ENCODE assay signal across 26 cellular contexts in genomic region chr13:99974939-99975561, GRCh38. TPM values are rescaled to one million over a fixed set of nuclear protein-coding genes. Genes with fewer than 3 reads are reported as not detected.
DNase-seq lines count a peak whose midpoint lies in the region; ATAC-seq and TF ChIP-seq lines count a peak whose summit lies in the region.
"Had no signal": no experiment of that assay in that cellular context is flagged by ENCODE, and none has a peak within 500 bp of the region (broad histone marks: within the 10 kb centered on the region; RNA-seq: fewer than 3 reads in every experiment).

No MANE protein-coding gene starts in this region.

- H3K27me3 Mint-ChIP-seq in activated naive CD4-positive, alpha-beta T cell treated with anti-CD3 and anti-CD28 coated beads, Interleukin-2, amount 50 U/mL, for 24 hours: peaks cover 59% of the 10 kb centered on the region
- H3K27me3 Mint-ChIP-seq in stimulated activated naive B cell treated with anti-CD40 and anti-IgM and Interleukin-4, amounts not matched to agents 10 μg/mL and 1 μg/mL and 100 μg/mL, for 72 hours: peaks cover 70 to 85% of the 10 kb centered on the region in 2 donors

- H2AFZ ChIP-seq in smooth muscle cell (ENCODE audit: low read depth): no peak overlapping the region
- H2AFZ ChIP-seq: GM23248 had no signal

- H3K9ac ChIP-seq in smooth muscle cell (ENCODE audit: low read depth): no peak overlapping the region
- H3K9ac ChIP-seq: GM23248 had no signal

- no peak for DNase-seq in activated naive CD4-positive, alpha-beta T cell (lab: John Stamatoyannopoulos, UW)
- DNase-seq in left kidney (ENCODE audit: low read depth, low spot score) (peak; percentile 9), NOMO-1 treated with DMSO at 0.1 percent for 48 hours (lab: John Stamatoyannopoulos, UW; ENCODE audit: unreplicated experiment) (no peak), NOMO-1 treated with dmso at 0.1 percent for 144 hours (lab: John Stamatoyannopoulos, UW; ENCODE audit: unreplicated experiment) (no peak), smooth muscle cell (lab: John Stamatoyannopoulos, UW; ENCODE audit: unreplicated experiment) (no peak)
- no peak for DNase-seq in stimulated activated naive B cell treated with anti-CD40 and anti-IgM and Interleukin-4, amounts not matched to agents 10 μg/mL and 1 μg/mL and 100 μg/mL, for 72 hours
- DNase-seq: activated CD4-positive, alpha-beta memory T cell treated with anti-CD3 and anti-CD28 coated beads for 36 hours; activated T-cell treated with anti-CD3 and anti-CD28 coated beads for 4 hours; Calu3; foreskin keratinocyte; GM23248; IMR-90; NCI-H1417 treated with DMSO at 0.1 percent for 48 hours; NCI-H2171 treated with DMSO at 0.1 percent for 48 hours; NCI-H526 treated with DMSO at 0.1 percent for 48 hours; ovary; right cardiac atrium had no signal

- ATAC-seq in stimulated activated naive B cell treated with anti-CD40 and anti-IgM and Interleukin-4, amounts not matched to agents 10 μg/mL and 1 μg/mL and 100 μg/mL, for 72 hours (replicated peaks): no peak
- ATAC-seq: foreskin keratinocyte, right cardiac atrium, upper lobe of right lung had no signal

- H3K27ac Mint-ChIP-seq in activated naive CD4-positive, alpha-beta T cell treated with anti-CD3 and anti-CD28 coated beads, Interleukin-2, amount 50 U/mL, for 24 hours: peak overlapping the region; percentile 30
- peak overlapping the region; percentile 20 for H3K27ac Mint-ChIP-seq in stimulated activated naive B cell treated with anti-CD40 and anti-IgM and Interleukin-4, amounts not matched to agents 10 μg/mL and 1 μg/mL and 100 μg/mL, for 72 hours

- H3F3A ChIP-seq in smooth muscle cell (ENCODE audit: low read depth): no peaks in the 10 kb centered on the region

- H3K36me3 Mint-ChIP-seq in activated naive CD4-positive, alpha-beta T cell treated with anti-CD3 and anti-CD28 coated beads, Interleukin-2, amount 50 U/mL, for 24 hours: peaks cover 10% of the 10 kb centered on the region
- peaks cover 1 to 10% of the 10 kb centered on the region in 2 donors for H3K36me3 Mint-ChIP-seq in stimulated activated naive B cell treated with anti-CD40 and anti-IgM and Interleukin-4, amounts not matched to agents 10 μg/mL and 1 μg/mL and 100 μg/mL, for 72 hours

- H3K9me3 Mint-ChIP-seq in activated naive CD4-positive, alpha-beta T cell treated with anti-CD3 and anti-CD28 coated beads, Interleukin-2, amount 50 U/mL, for 24 hours: peaks cover 20% of the 10 kb centered on the region
- peaks cover 3 to 4% of the 10 kb centered on the region in 2 donors for H3K9me3 Mint-ChIP-seq in stimulated activated naive B cell treated with anti-CD40 and anti-IgM and Interleukin-4, amounts not matched to agents 10 μg/mL and 1 μg/mL and 100 μg/mL, for 72 hours
- H3K9me3 Mint-ChIP-seq: central memory CD8-positive, alpha-beta T cell had no signal

- no peak for TF ChIP-seq CTCF in smooth muscle cell (IDR thresholded peaks at IDR 0.05; ENCODE audit: borderline replicate concordance, insufficient read depth, poor library complexity, severe bottlenecking)

- no peaks in the 10 kb centered on the region for H3K36me3 ChIP-seq in smooth muscle cell (ENCODE audit: low read depth)
- H3K36me3 ChIP-seq: ovary, upper lobe of right lung had no signal

- H3K27ac ChIP-seq in cingulate gyrus (ENCODE audit: low read depth, low read length) (peak overlapping the region; percentile 47), smooth muscle cell (ENCODE audit: low read depth) (no peak overlapping the region)
- H3K27ac ChIP-seq: foreskin keratinocyte, GM23248, ovary, RWPE1, SK-N-MC, upper lobe of right lung had no signal

- peaks cover 39% of the 10 kb centered on the region for H3K4me1 ChIP-seq in smooth muscle cell (ENCODE audit: low read depth)
- H3K4me1 ChIP-seq: foreskin keratinocyte had no signal

- no peak overlapping the region for H3K4me3 Mint-ChIP-seq in activated naive CD4-positive, alpha-beta T cell treated with anti-CD3 and anti-CD28 coated beads, Interleukin-2, amount 50 U/mL, for 24 hours
- H3K4me3 Mint-ChIP-seq in stimulated activated naive B cell treated with anti-CD40 and anti-IgM and Interleukin-4, amounts not matched to agents 10 μg/mL and 1 μg/mL and 100 μg/mL, for 72 hours: no peak overlapping the region
- H3K4me3 Mint-ChIP-seq: activated CD4-positive, alpha-beta memory T cell treated with anti-CD3 and anti-CD28 coated beads for 36 hours; central memory CD8-positive, alpha-beta T cell had no signal

- peaks cover 11% of the 10 kb centered on the region for H4K20me1 ChIP-seq in smooth muscle cell (ENCODE audit: low read depth)

- no peak overlapping the region for H3K4me2 ChIP-seq in smooth muscle cell

- no peaks in the 10 kb centered on the region for H3K79me2 ChIP-seq in smooth muscle cell (ENCODE audit: low read depth)

- H3K9me3 ChIP-seq in smooth muscle cell (replicated peaks; ENCODE audit: low read depth): no peaks in the 10 kb centered on the region
- H3K9me3 ChIP-seq: upper lobe of right lung had no signal

- H3K4me3 ChIP-seq in smooth muscle cell: no peak overlapping the region
- H3K4me3 ChIP-seq: GM23248, ovary, SK-N-MC, upper lobe of right lung had no signal

- H3K4me1 Mint-ChIP-seq in activated naive CD4-positive, alpha-beta T cell treated with anti-CD3 and anti-CD28 coated beads, Interleukin-2, amount 50 U/mL, for 24 hours: peaks cover 8% of the 10 kb centered on the region
- peaks cover 9 to 16% of the 10 kb centered on the region in 2 donors for H3K4me1 Mint-ChIP-seq in stimulated activated naive B cell treated with anti-CD40 and anti-IgM and Interleukin-4, amounts not matched to agents 10 μg/mL and 1 μg/mL and 100 μg/mL, for 72 hours

- peaks cover 96% of the 10 kb centered on the region for H3K27me3 ChIP-seq in smooth muscle cell (ENCODE audit: low read depth)

- WGBS in smooth muscle cell (ENCODE audit: low lambda C conversion rate): 23% methylated on average over 34 of the region's 34 CpGs

RNA-seq across cellular contexts. Expression of gene ZIC5, which starts 3.5 kb away (rescaled TPM):
- not detected in 2 replicates for total RNA-seq in smooth muscle cell
- polyA plus RNA-seq in smooth muscle cell: not detected in 2 replicates
- total RNA-seq: activated CD4-positive, alpha-beta memory T cell treated with anti-CD3 and anti-CD28 coated beads for 36 hours; foreskin keratinocyte; GM23248; IMR-90; kidney epithelial cell; right cardiac atrium; upper lobe of right lung had no signal
- polyA plus RNA-seq: BJ, esophagus, foreskin keratinocyte, GM23248, IMR-90, ovary, right cardiac atrium had no signal

RNA-seq across cellular contexts. Expression of gene ZIC2, which starts 6.5 kb away (rescaled TPM):
- not detected in 2 replicates for total RNA-seq in smooth muscle cell
- not detected in 2 replicates for polyA plus RNA-seq in smooth muscle cell
- total RNA-seq: activated CD4-positive, alpha-beta memory T cell treated with anti-CD3 and anti-CD28 coated beads for 36 hours; foreskin keratinocyte; GM23248; IMR-90; kidney epithelial cell; right cardiac atrium; upper lobe of right lung had no signal
- polyA plus RNA-seq: BJ, foreskin keratinocyte, GM23248, IMR-90, right cardiac atrium had no signal
